In the genomic region with DNA sequence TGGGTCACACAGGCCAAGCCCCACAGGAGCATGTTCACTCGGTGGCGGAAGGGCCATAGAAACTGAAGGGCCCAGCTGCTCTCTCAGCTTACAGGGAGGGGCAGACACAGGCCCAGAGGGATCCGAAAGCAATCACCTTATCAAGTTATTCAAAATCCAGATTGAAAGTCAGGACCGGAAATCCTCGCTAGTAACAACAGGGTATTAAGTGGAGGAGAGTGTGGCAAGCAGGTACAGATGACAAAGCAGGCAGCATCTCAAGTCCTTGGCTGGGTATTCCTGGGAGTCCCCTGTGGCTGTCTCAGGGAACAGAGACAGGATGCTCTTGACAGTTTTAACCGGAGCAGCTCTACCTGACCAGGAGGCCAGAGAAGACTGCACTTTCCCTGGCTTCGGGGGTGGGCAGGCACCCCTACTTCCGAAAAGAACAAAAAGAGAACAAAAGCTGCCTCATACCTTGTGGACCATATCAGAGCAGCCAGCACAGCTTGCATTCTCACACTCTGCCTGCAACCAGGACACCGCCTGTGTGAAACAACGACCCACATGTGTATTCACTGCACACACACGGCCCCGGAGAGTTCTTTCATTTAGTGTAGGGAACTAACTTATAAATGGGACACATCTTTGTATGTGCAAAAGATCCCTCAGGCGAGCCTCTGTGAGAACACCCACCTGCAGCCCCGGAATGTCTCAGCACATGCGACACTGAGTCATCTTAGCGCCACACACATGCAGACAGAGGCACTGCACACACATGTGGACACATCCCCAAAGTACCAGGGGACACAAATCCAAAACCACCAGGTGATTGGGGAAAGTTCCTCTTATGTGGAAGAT, we compare ENCODE assay signal across 11 cellular contexts.
DNase-seq lines count a peak whose midpoint lies in the region; ATAC-seq and TF ChIP-seq lines count a peak whose summit lies in the region.
"Had no signal": no experiment of that assay in that cellular context is flagged by ENCODE, and none has a peak within 500 bp of the region (broad histone marks: within the 10 kb centered on the region; RNA-seq: fewer than 3 reads in every experiment).

No MANE protein-coding gene starts in this region.

- peak; percentile 26 for TF ChIP-seq CTCF in GM13976 (IDR thresholded peaks at IDR 0.05; ENCODE audit: borderline replicate concordance, control extremely low read depth, extremely low read depth, insufficient read depth, missing control alignments)
- TF ChIP-seq CTCF in sigmoid colon (IDR thresholded peaks at IDR 0.05), result no peak

- no peaks in the 10 kb centered on the region for H3K27me3 ChIP-seq in esophagus (ENCODE audit: control insufficient read depth in 1 of 2, insufficient read depth in 2 of 2, low read length in 2 of 2)
- no peaks in the 10 kb centered on the region for H3K27me3 ChIP-seq in sigmoid colon
- H3K27me3 ChIP-seq: vagina had no signal

- DNase-seq in GM13976 (ENCODE audit: low spot score) (peak; percentile 73), NCI-H510A treated with DMSO at 0.1 percent for 48 hours (lab: John Stamatoyannopoulos, UW) (peak; percentile 73), sigmoid colon (peak; percentile 54), SIG-M5 (lab: John Stamatoyannopoulos, UW) (no peak)
- no peak for DNase-seq in activated T-cell treated with anti-CD3 and anti-CD28 coated beads, Interleukin-2, amount 50 U/mL, for 1 hour
- DNase-seq: activated naive CD8-positive, alpha-beta T cell treated with anti-CD3 and anti-CD28 coated beads, Interleukin-2, amount 50 U/mL, for 24 hours; EL; T-cell had no signal

- peaks cover 14 to 24% of the 10 kb centered on the region in 2 donors for H3K4me1 ChIP-seq in esophagus (ENCODE audit: control insufficient read depth in 2 of 2, insufficient read depth in 2 of 2, low read length in 1 of 2)
- H3K4me1 ChIP-seq in sigmoid colon, result peaks cover 0 to 84% (median 64%) of the 10 kb centered on the region in 4 donors

- no peak for TF ChIP-seq POLR2A in sigmoid colon (IDR thresholded peaks at IDR 0.05)

- H3K9me3 ChIP-seq in esophagus (ENCODE audit: control insufficient read depth in 2 of 2, insufficient read depth in 1 of 2, low read depth in 1 of 2, low read length in 1 of 2), result no peaks in the 10 kb centered on the region
- no peaks in the 10 kb centered on the region for H3K9me3 ChIP-seq in sigmoid colon
- H3K9me3 ChIP-seq: vagina had no signal

- in situ Hi-C loops in GM13976 (cut with MboI; ENCODE audit: low sequenced_read_pairs, unreplicated experiment), result no loop called here

- H3K4me3 ChIP-seq in esophagus (ENCODE audit: low read depth in 1 of 2, low read length in 2 of 2) (no peak overlapping the region), sigmoid colon (no peak overlapping the region)
- H3K4me3 ChIP-seq: vagina had no signal

- H3K27ac ChIP-seq in esophagus (ENCODE audit: low read depth in 2 of 2, low read length in 1 of 2) (peak overlapping the region; percentile 28 to 51), sigmoid colon (peak overlapping the region; percentile 65 to 83 (median 78))
- H3K27ac ChIP-seq: vagina had no signal

- WGBS in esophagus, 2 donors, result 43 to 57% methylated on average over 16 of the region's 16 CpGs
- WGBS in sigmoid colon, 2 donors, result 79 to 84% methylated on average over 16 of the region's 16 CpGs

- no peaks in the 10 kb centered on the region for H3K36me3 ChIP-seq in esophagus (ENCODE audit: control insufficient read depth in 2 of 2, insufficient read depth in 2 of 2, low read length in 1 of 2)
- no peaks in the 10 kb centered on the region for H3K36me3 ChIP-seq in sigmoid colon
- H3K36me3 ChIP-seq: vagina had no signal

- intact Hi-C loops in sigmoid colon (cut with DNase I), result loop anchor here (5.0 kb wide), 1 partner anchor 39 kb away; no protein-coding TSS in a partner anchor

- TF ChIP-seq EP300 in sigmoid colon (IDR thresholded peaks at IDR 0.05), result no peak

- ATAC-seq in GM18858 (IDR thresholded peaks at IDR 0.05; ENCODE audit: unreplicated experiment), result no peak
- ATAC-seq: activated naive CD8-positive, alpha-beta T cell treated with anti-CD3 and anti-CD28 coated beads, Interleukin-2, amount 50 U/mL, for 24 hours; T-cell had no signal

Comparison
In these comparisons a context has a peak if more than half of its experiments do, and no peak if none do; other contexts are left out.
1. DNase-seq: peak in GM13976 (single experiment), NCI-H510A treated with DMSO at 0.1 percent for 48 hours (single experiment) and sigmoid colon (single experiment); none in activated T-cell treated with anti-CD3 and anti-CD28 coated beads, Interleukin-2, amount 50 U/mL, for 1 hour (single experiment) and SIG-M5 (single experiment).